In genomic region chr17:41844971-41845370, GRCh38 we compare ENCODE assay signal across 1 cellular context.
TF ChIP-seq lines count a peak whose summit lies in the region.

No MANE protein-coding gene starts in this region.

TF ChIP-seq in IMR-90, 13 proteins besides CTCF, POLR2A, EP300 and RAD21:
- TF ChIP-seq MAZ (IDR thresholded peaks at IDR 0.05; ENCODE audit: borderline replicate concordance, low read depth, low read length) = no peak
- TF ChIP-seq MXI1 (IDR thresholded peaks at IDR 0.05; ENCODE audit: borderline replicate concordance, low read depth, low read length) = no peak
- TF ChIP-seq RCOR1 (IDR thresholded peaks at IDR 0.05; ENCODE audit: insufficient replicate concordance, low read length) = no peak
- no peak for TF ChIP-seq NFE2L2 (IDR thresholded peaks at IDR 0.05; ENCODE audit: low read depth, low read length)
